In genomic region chr4:7153711-7154110, GRCh38 we compare ENCODE assay signal across 30 cellular contexts. TPM values are rescaled to one million over a fixed set of nuclear protein-coding genes. Genes with fewer than 3 reads are reported as not detected.
"Had no signal": no experiment of that assay in that cellular context is flagged by ENCODE, and none has a peak within 500 bp of the region (broad histone marks: within the 10 kb centered on the region; RNA-seq: fewer than 3 reads in every experiment).

No MANE protein-coding gene starts in this region.

- H3K9me3 ChIP-seq: heart left ventricle, right lobe of liver, upper lobe of left lung had no signal

- H3K9me3 Mint-ChIP-seq: activated T-cell treated with anti-CD3 and anti-CD28 coated beads, Interleukin-2, amount 50 U/mL, for 72 hours; immature natural killer cell; memory B cell; naive thymus-derived CD4-positive, alpha-beta T cell; neural progenitor cell; stimulated activated memory B cell treated with anti-CD40 and anti-IgM and Interleukin-4, amounts not matched to agents 10 μg/mL and 1 μg/mL and 100 μg/mL, for 72 hours; stimulated activated naive CD8-positive, alpha-beta T cell treated with anti-CD3 and anti-CD28 coated beads, Interleukin-15, amount 100 ng/mL, for 72 hours had no signal

- H3K27me3 ChIP-seq: cardiac muscle cell, heart left ventricle, neural progenitor cell, right lobe of liver, upper lobe of left lung had no signal

- H3K27ac ChIP-seq: cardiac muscle cell, heart left ventricle, neural progenitor cell, right lobe of liver, upper lobe of left lung, VCaP had no signal

- H3K36me3 ChIP-seq: cardiac muscle cell, heart left ventricle, neural progenitor cell, right lobe of liver, upper lobe of left lung had no signal

- ATAC-seq: activated T-cell treated with anti-CD3 and anti-CD28 coated beads, Interleukin-2, amount 50 U/mL, for 72 hours; esophagus mucosa; heart left ventricle; naive thymus-derived CD4-positive, alpha-beta T cell; right lobe of liver; stimulated activated memory B cell treated with anti-CD40 and anti-IgM and Interleukin-4, amounts not matched to agents 10 μg/mL and 1 μg/mL and 100 μg/mL, for 72 hours; stimulated activated naive CD8-positive, alpha-beta T cell treated with anti-CD3 and anti-CD28 coated beads, Interleukin-15, amount 100 ng/mL, for 72 hours had no signal

- H3K27ac Mint-ChIP-seq: activated naive CD8-positive, alpha-beta T cell; activated T-cell treated with anti-CD3 and anti-CD28 coated beads, Interleukin-2, amount 50 U/mL, for 72 hours; immature natural killer cell; memory B cell; naive thymus-derived CD4-positive, alpha-beta T cell; neural progenitor cell; stimulated activated memory B cell treated with anti-CD40 and anti-IgM and Interleukin-4, amounts not matched to agents 10 μg/mL and 1 μg/mL and 100 μg/mL, for 72 hours; stimulated activated naive CD8-positive, alpha-beta T cell treated with anti-CD3 and anti-CD28 coated beads, Interleukin-15, amount 100 ng/mL, for 72 hours had no signal

- H3K4me1 ChIP-seq: right lobe of liver had no signal

- H3K36me3 Mint-ChIP-seq: activated naive CD8-positive, alpha-beta T cell; immature natural killer cell; memory B cell; naive thymus-derived CD4-positive, alpha-beta T cell; neural progenitor cell; stimulated activated memory B cell treated with anti-CD40 and anti-IgM and Interleukin-4, amounts not matched to agents 10 μg/mL and 1 μg/mL and 100 μg/mL, for 72 hours had no signal

- DNase-seq: activated CD4-positive, alpha-beta T cell treated with anti-CD3 and anti-CD28 coated beads for 4 hours; activated CD4-positive, alpha-beta T cell treated with anti-CD3 and anti-CD28 coated beads, Interleukin-2, amount 50 U/mL, for 4 hours; activated gamma-delta T cell; activated T-cell treated with anti-CD3 and anti-CD28 coated beads for 4 hours; activated T-cell treated with anti-CD3 and anti-CD28 coated beads, Interleukin-2, amount 50 U/mL, for 72 hours; anterior cingulate cortex; cortex of kidney; foreskin fibroblast; hypothalamus; immature natural killer cell; midbrain; naive thymus-derived CD4-positive, alpha-beta T cell; occipital lobe; right lobe of liver; small intestine; stimulated activated CD4-positive, alpha-beta T cell treated with anti-CD3 and anti-CD28 coated beads, Interleukin-1b, Interleukin-23, amount 100 ng/mL, for 48 hours; stimulated activated CD4-positive, alpha-beta T cell treated with anti-CD3 and anti-CD28 coated beads, Interleukin-4, amount 100 ng/mL, for 4 hours; stimulated activated CD8-positive, alpha-beta memory T cell treated with anti-CD3 and anti-CD28 coated beads, Interleukin-4, amount 100 ng/mL, for 48 hours; stimulated activated naive CD8-positive, alpha-beta T cell treated with anti-CD3 and anti-CD28 coated beads, Interleukin-15, amount 100 ng/mL, for 72 hours; substantia nigra; upper lobe of left lung had no signal

- H3K4me3 Mint-ChIP-seq: activated naive CD8-positive, alpha-beta T cell; activated T-cell treated with anti-CD3 and anti-CD28 coated beads, Interleukin-2, amount 50 U/mL, for 72 hours; immature natural killer cell; memory B cell; naive thymus-derived CD4-positive, alpha-beta T cell; neural progenitor cell; stimulated activated memory B cell treated with anti-CD40 and anti-IgM and Interleukin-4, amounts not matched to agents 10 μg/mL and 1 μg/mL and 100 μg/mL, for 72 hours; stimulated activated naive CD8-positive, alpha-beta T cell treated with anti-CD3 and anti-CD28 coated beads, Interleukin-15, amount 100 ng/mL, for 72 hours had no signal

- H3K4me3 ChIP-seq: cardiac muscle cell, heart left ventricle, neural progenitor cell, right lobe of liver, upper lobe of left lung had no signal

- H3K4me1 Mint-ChIP-seq: memory B cell; naive thymus-derived CD4-positive, alpha-beta T cell; stimulated activated memory B cell treated with anti-CD40 and anti-IgM and Interleukin-4, amounts not matched to agents 10 μg/mL and 1 μg/mL and 100 μg/mL, for 72 hours; stimulated activated naive CD8-positive, alpha-beta T cell treated with anti-CD3 and anti-CD28 coated beads, Interleukin-15, amount 100 ng/mL, for 72 hours had no signal

RNA-seq across cellular contexts. Expression of gene SORCS2, which starts 38.6 kb away (rescaled TPM):
- total RNA-seq: T-helper 1 cell treated with Interleukin-12 subunit alpha and Interleukin-12 subunit beta and Interleukin-4 antibody, amounts not matched to agents 30 ng/mL and 1 ng/mL, for 36 hours had no signal
- polyA plus RNA-seq: naive thymus-derived CD4-positive, alpha-beta T cell had no signal
